In the genomic region with DNA sequence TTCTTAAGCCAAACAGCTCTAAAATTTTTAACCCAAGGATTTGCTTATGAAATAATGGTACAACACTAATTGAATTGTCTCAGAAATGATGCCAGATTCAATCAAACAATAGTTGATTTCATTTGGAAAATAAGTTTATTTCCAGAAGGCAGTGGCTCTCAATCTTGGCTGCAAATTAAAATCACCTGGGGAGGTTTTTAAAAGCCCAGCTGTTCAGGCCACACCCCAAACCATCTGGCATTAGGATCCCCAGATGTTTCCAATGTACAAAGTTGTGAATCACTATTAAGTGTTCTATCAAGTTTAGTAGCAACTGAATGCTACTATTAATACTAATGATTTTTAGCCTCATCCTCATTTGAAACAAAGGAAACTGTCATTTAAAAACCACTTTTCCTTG, we compare ENCODE assay signal across 22 cellular contexts. TPM values are rescaled to one million over a fixed set of nuclear protein-coding genes. Genes with fewer than 3 reads are reported as not detected.
DNase-seq lines count a peak whose midpoint lies in the region; ATAC-seq and TF ChIP-seq lines count a peak whose summit lies in the region.
"Had no signal": no experiment of that assay in that cellular context is flagged by ENCODE, and none has a peak within 500 bp of the region (broad histone marks: within the 10 kb centered on the region; RNA-seq: fewer than 3 reads in every experiment).

No MANE protein-coding gene starts in this region.

- no TSS peak for BruUV-seq in Calu3 (replicated peaks; lab: Mats Ljungman, UMichigan)

- in situ Hi-C loops in GM23248 (cut with MboI), result no loop called here

- H3K27me3 ChIP-seq in GM23248 (replicated peaks; ENCODE audit: insufficient read depth), result no peaks in the 10 kb centered on the region
- H3K27me3 ChIP-seq: body of pancreas, neutrophil, uterus had no signal

- no peaks in the 10 kb centered on the region for H3K27me3 Mint-ChIP-seq in activated naive CD8-positive, alpha-beta T cell treated with anti-CD3 and anti-CD28 coated beads for 36 hours
- H3K27me3 Mint-ChIP-seq in Calu3 (ENCODE audit: unreplicated experiment), result no peaks in the 10 kb centered on the region
- H3K27me3 Mint-ChIP-seq: activated naive CD4-positive, alpha-beta T cell treated with anti-CD3 and anti-CD28 coated beads, Interleukin-2, amount 10 ng/mL, durations not matched to agents 7 days and 5 days had no signal

- peaks cover 16% of the 10 kb centered on the region; the same call in 1 of the 2 replicates for H3F3A ChIP-seq in GM23248 (ENCODE audit: insufficient read depth)

- no peak for TF ChIP-seq CTCF in AG10803 (conservative IDR thresholded peaks at IDR 0.05; ENCODE audit: low read length)
- no peak for TF ChIP-seq CTCF in foreskin fibroblast (IDR thresholded peaks at IDR 0.05; ENCODE audit: low read depth, low read length)
- no peak for TF ChIP-seq CTCF in Calu3 (IDR thresholded peaks at IDR 0.05; ENCODE audit: unreplicated experiment)

- H3K79me2 ChIP-seq in GM23248 (ENCODE audit: insufficient read depth), result no peaks in the 10 kb centered on the region

- H3K9me3 ChIP-seq in GM23248 (ENCODE audit: low read depth), result no peaks in the 10 kb centered on the region
- H3K9me3 ChIP-seq: body of pancreas, neutrophil had no signal

- H4K20me1 ChIP-seq in GM23248 (ENCODE audit: insufficient read depth), result no peaks in the 10 kb centered on the region

- H3K36me3 Mint-ChIP-seq in activated naive CD8-positive, alpha-beta T cell treated with anti-CD3 and anti-CD28 coated beads for 36 hours, result peaks cover 59% of the 10 kb centered on the region
- peaks cover 8% of the 10 kb centered on the region for H3K36me3 Mint-ChIP-seq in Calu3 (ENCODE audit: insufficient read depth, unreplicated experiment)

- H3K4me3 Mint-ChIP-seq in activated naive CD8-positive, alpha-beta T cell treated with anti-CD3 and anti-CD28 coated beads for 36 hours, result peak overlapping the region; percentile 26
- H3K4me3 Mint-ChIP-seq in Calu3 (ENCODE audit: low read depth, unreplicated experiment), result no peak overlapping the region
- H3K4me3 Mint-ChIP-seq: activated naive CD4-positive, alpha-beta T cell treated with anti-CD3 and anti-CD28 coated beads, Interleukin-2, amount 10 ng/mL, durations not matched to agents 7 days and 5 days; T-helper 1 cell treated with Interleukin-12 subunit alpha and Interleukin-12 subunit beta and Interleukin-4 antibody, amounts not matched to agents 30 μg/mL and 1 μg/mL, for 36 hours had no signal

- no peak overlapping the region for H3K27ac ChIP-seq in GM23248
- H3K27ac ChIP-seq: body of pancreas, coronary artery, neutrophil, uterus, VCaP had no signal

- H3K4me1 Mint-ChIP-seq in activated naive CD8-positive, alpha-beta T cell treated with anti-CD3 and anti-CD28 coated beads for 36 hours, result peaks cover 23% of the 10 kb centered on the region
- no peaks in the 10 kb centered on the region for H3K4me1 Mint-ChIP-seq in Calu3 (ENCODE audit: low read depth, unreplicated experiment)

- no peaks in the 10 kb centered on the region for H3K9me2 ChIP-seq in GM23248 (ENCODE audit: insufficient read depth)

- H3K4me3 ChIP-seq in AG10803 (ENCODE audit: low read length), result no peak overlapping the region
- no peak overlapping the region for H3K4me3 ChIP-seq in GM23248
- H3K4me3 ChIP-seq in foreskin fibroblast (ENCODE audit: low read depth in 1 of 2, low read length in 2 of 2), result no peak overlapping the region
- H3K4me3 ChIP-seq: body of pancreas, coronary artery, uterus had no signal

- intact Hi-C loops in posterior vena cava (cut with DNase I) (no loop called here), Calu3 (cut with micrococcal nuclease; ENCODE audit: unreplicated experiment) (no loop called here)

- peaks cover 6% of the 10 kb centered on the region for H3K9me3 Mint-ChIP-seq in activated naive CD8-positive, alpha-beta T cell treated with anti-CD3 and anti-CD28 coated beads for 36 hours
- H3K9me3 Mint-ChIP-seq in Calu3 (ENCODE audit: low read depth, unreplicated experiment), result peaks cover 3% of the 10 kb centered on the region
- H3K9me3 Mint-ChIP-seq: activated naive CD4-positive, alpha-beta T cell treated with anti-CD3 and anti-CD28 coated beads, Interleukin-2, amount 10 ng/mL, durations not matched to agents 7 days and 5 days; T-helper 1 cell treated with Interleukin-12 subunit alpha and Interleukin-12 subunit beta and Interleukin-4 antibody, amounts not matched to agents 30 μg/mL and 1 μg/mL, for 36 hours had no signal

- 0 out of 2 replicates have a peak, but pooled peaks cover 5% of the 10 kb centered on the region for H3K4me1 ChIP-seq in GM23248 (ENCODE audit: insufficient read depth)
- H3K4me1 ChIP-seq: uterus had no signal

- DNase-seq in AG10803 (ENCODE audit: low read depth), result peak; percentile 46
- peak; percentile 31 for DNase-seq in GM23248
- no peak for DNase-seq in activated naive CD8-positive, alpha-beta T cell treated with anti-CD3 and anti-CD28 coated beads for 36 hours
- DNase-seq in foreskin fibroblast, result peak; percentile 27 to 82
- no peak for DNase-seq in posterior vena cava (ENCODE audit: low spot score)
- no peak for DNase-seq in NCI-H774 (lab: John Stamatoyannopoulos, UW)
- no peak for DNase-seq in Calu3
- DNase-seq: activated CD4-positive, alpha-beta T cell treated with anti-CD3 and anti-CD28 coated beads, Interleukin-2, amount 50 U/mL, for 48 hours; activated naive CD4-positive, alpha-beta T cell treated with anti-CD3 and anti-CD28 coated beads, Interleukin-2, amount 10 ng/mL, durations not matched to agents 7 days and 5 days; body of pancreas; Kasumi-1; NCI-H1092 treated with DMSO at 0.1 percent for 48 hours; NCI-H2081; NCI-H524 treated with DMSO at 0.1 percent for 48 hours; Right ventricle myocardium superior; substantia nigra; uterus had no signal

- CTCF ChIA-PET in Calu3 (lab: Charles Lee), result no interaction called here

- no peak overlapping the region for H3K9ac ChIP-seq in GM23248

- no peak overlapping the region for H3K27ac Mint-ChIP-seq in activated naive CD8-positive, alpha-beta T cell treated with anti-CD3 and anti-CD28 coated beads for 36 hours
- H3K27ac Mint-ChIP-seq in Calu3 (ENCODE audit: unreplicated experiment), result no peak overlapping the region
- H3K27ac Mint-ChIP-seq: T-helper 1 cell treated with Interleukin-12 subunit alpha and Interleukin-12 subunit beta and Interleukin-4 antibody, amounts not matched to agents 30 μg/mL and 1 μg/mL, for 36 hours had no signal

- H2AFZ ChIP-seq in GM23248, result no peak overlapping the region

- H3K36me3 ChIP-seq in GM23248 (ENCODE audit: low read depth), result peaks cover 36% of the 10 kb centered on the region
- H3K36me3 ChIP-seq: uterus had no signal

- no peak overlapping the region for H3K4me2 ChIP-seq in GM23248 (ENCODE audit: unreplicated experiment)

- no peak for ATAC-seq in GM18502 (IDR thresholded peaks at IDR 0.05; ENCODE audit: poor library complexity, unreplicated experiment)
- ATAC-seq: body of pancreas had no signal

RNA-seq across cellular contexts. Expression of a gene that starts 22.2 kb away (rescaled TPM):
- 36.5 and 36.8 TPM in 2 replicates for total RNA-seq in GM23248 (2014; rRNA removed; shearing (Covaris generic))
- polyA plus RNA-seq in GM23248 (2016; fragmentation: Nextera tagmentation; extraction: Ambion mirVana), result 26.2 and 30.9 TPM in 2 replicates
- 10 to 100 TPM; 19.2 to 21.0 TPM for total RNA-seq in activated naive CD8-positive, alpha-beta T cell treated with anti-CD3 and anti-CD28 coated beads for 36 hours
- total RNA-seq in posterior vena cava, result 10 to 100 TPM; 22.8 to 23.8 TPM
- total RNA-seq in Calu3 (2022), result 23.3 and 30.1 TPM in 2 replicates

RNA-seq across cellular contexts. Expression of a gene that starts 44.6 kb away (rescaled TPM):
- total RNA-seq in GM23248 (2014; rRNA removed; shearing (Covaris generic)), result 6.4 and 8.6 TPM in 2 replicates
- polyA plus RNA-seq in GM23248 (2016; fragmentation: Nextera tagmentation; extraction: Ambion mirVana), result 5.0 and 6.0 TPM in 2 replicates
- 1 to 10 TPM; 6.8 to 7.1 TPM for total RNA-seq in activated naive CD8-positive, alpha-beta T cell treated with anti-CD3 and anti-CD28 coated beads for 36 hours
- total RNA-seq in posterior vena cava (10 to 100 TPM in 1 of 2 donors, 1 to 10 TPM in 1; 9.2 to 10.7 TPM), Calu3 (2022) (4.8 and 7.3 TPM in 2 replicates)

Comparison
In these comparisons a context has a peak if more than half of its experiments do, and no peak if none do; other contexts are left out.
1. DNase-seq: peak in AG10803 (single experiment), GM23248 (single experiment) and foreskin fibroblast (2 of 2); none in activated naive CD8-positive, alpha-beta T cell treated with anti-CD3 and anti-CD28 coated beads for 36 hours (single experiment), posterior vena cava (single experiment), NCI-H774 (single experiment) and Calu3 (single experiment).